Comparison of ENCODE assay signal across 24 cellular contexts in genomic region chr11:92018332-92018731, GRCh38.
A peak's percentile ranks its signal among the peaks of the same experiment; 100 is the strongest.
DNase-seq lines count a peak whose midpoint lies in the region; ATAC-seq and TF ChIP-seq lines count a peak whose summit lies in the region.
"Had no signal": no experiment of that assay in that cellular context is flagged by ENCODE, and none has a peak within 500 bp of the region (broad histone marks: within the 10 kb centered on the region; RNA-seq: fewer than 3 reads in every experiment).

No MANE protein-coding gene starts in this region.

- intact Hi-C loops in Right ventricle myocardium superior (cut with DNase I) (no loop called here), left ventricle myocardium superior (cut with micrococcal nuclease) (no loop called here)
- intact Hi-C loops in activated CD4-positive, alpha-beta T cell treated with anti-CD3 and anti-CD28 coated beads, Interleukin-2, amount 10 ng/mL, durations not matched to agents 24 days and 14 days (cut with micrococcal nuclease), result no loop called here

- H3K4me1 ChIP-seq in right atrium auricular region (no peaks in the 10 kb centered on the region), GM23338 (ENCODE audit: insufficient read depth) (no peaks in the 10 kb centered on the region)
- H3K4me1 ChIP-seq: BE2C, BLaER1 had no signal

- H3K4me3 ChIP-seq in right atrium auricular region (no peak overlapping the region), GM23338 (no peak overlapping the region)
- H3K4me3 ChIP-seq: BLaER1, GM12878 had no signal

- H3K27me3 Mint-ChIP-seq in GM23338 (ENCODE audit: insufficient read depth, low read depth, poor library complexity), result peaks cover 2% of the 10 kb centered on the region
- no peaks in the 10 kb centered on the region for H3K27me3 Mint-ChIP-seq in activated CD4-positive, alpha-beta T cell treated with anti-CD3 and anti-CD28 coated beads, Interleukin-2, amount 10 ng/mL, durations not matched to agents 24 days and 14 days
- H3K27me3 Mint-ChIP-seq: CD4-positive, alpha-beta memory T cell; CD4-positive, CD25-positive, alpha-beta regulatory T cell had no signal

- no peaks in the 10 kb centered on the region for H3K36me3 ChIP-seq in right atrium auricular region
- no peaks in the 10 kb centered on the region for H3K36me3 ChIP-seq in GM23338 (ENCODE audit: insufficient read depth)
- H3K36me3 ChIP-seq: BE2C, BLaER1 had no signal

- peaks cover 0 to 15% of the 10 kb centered on the region in 2 donors for H3K9me3 ChIP-seq in right atrium auricular region
- H3K9me3 ChIP-seq: BE2C had no signal

- no peaks in the 10 kb centered on the region for H3K79me2 ChIP-seq in GM23338 (replicated peaks; ENCODE audit: insufficient read depth)

- H3F3A ChIP-seq in GM23338 (replicated peaks; ENCODE audit: low read depth), result no peaks in the 10 kb centered on the region

- H3K27me3 ChIP-seq in right atrium auricular region, result no peaks in the 10 kb centered on the region
- no peaks in the 10 kb centered on the region for H3K27me3 ChIP-seq in GM23338 (ENCODE audit: insufficient read depth)
- H3K27me3 ChIP-seq: BE2C, BLaER1 had no signal

- no peak overlapping the region for H3K4me3 Mint-ChIP-seq in GM23338
- H3K4me3 Mint-ChIP-seq in activated CD4-positive, alpha-beta T cell treated with anti-CD3 and anti-CD28 coated beads, Interleukin-2, amount 10 ng/mL, durations not matched to agents 24 days and 14 days, result no peak overlapping the region
- H3K4me3 Mint-ChIP-seq: CD14-positive monocyte; CD4-positive, alpha-beta memory T cell; CD4-positive, CD25-positive, alpha-beta regulatory T cell; CD8-positive, alpha-beta memory T cell had no signal

- H3K27ac ChIP-seq in right atrium auricular region, result no peak overlapping the region
- no peak overlapping the region for H3K27ac ChIP-seq in GM23338 (ENCODE audit: low read depth)
- H3K27ac ChIP-seq: BLaER1 had no signal

- DNase-seq in Right ventricle myocardium superior, result peak; percentile 35
- DNase-seq in right atrium auricular region (ENCODE audit: low spot score), result no peak
- no peak for DNase-seq in GM23338 (ENCODE audit: low spot score)
- no peak for DNase-seq in left ventricle myocardium superior
- no peak for DNase-seq in pons (ENCODE audit: low spot score)
- no peak for DNase-seq in activated CD4-positive, alpha-beta T cell treated with anti-CD3 and anti-CD28 coated beads, Interleukin-2, amount 10 ng/mL, durations not matched to agents 24 days and 14 days
- DNase-seq: 8988T; ACHN; BE2C; C1 segment of cervical spinal cord; CD4-positive, alpha-beta memory T cell; CD4-positive, CD25-positive, alpha-beta regulatory T cell; CD8-positive, alpha-beta memory T cell; COR-L47; DMS 273 treated with DMSO at 0.1 percent for 48 hours; DMS153; DMS53; DMS79; DND-41; EL; GDM1 had no signal

- ATAC-seq in Right ventricle myocardium superior (ENCODE audit: poor library complexity) (peak; percentile 72), GM23338 (no peak), left ventricle myocardium superior (peak; percentile 53)
- ATAC-seq: GM12878 had no signal

- H3K9me3 Mint-ChIP-seq in GM23338, result peaks cover 35% of the 10 kb centered on the region
- peaks cover 17% of the 10 kb centered on the region for H3K9me3 Mint-ChIP-seq in activated CD4-positive, alpha-beta T cell treated with anti-CD3 and anti-CD28 coated beads, Interleukin-2, amount 10 ng/mL, durations not matched to agents 24 days and 14 days

- H2AFZ ChIP-seq in GM23338, result 0 out of 2 replicates have a peak overlapping the region, but pooled peaks have one; percentile 32

- peaks cover 22% of the 10 kb centered on the region; the same call in 1 of the 3 replicates for H3K36me3 Mint-ChIP-seq in GM23338 (ENCODE audit: low read depth)
- no peaks in the 10 kb centered on the region for H3K36me3 Mint-ChIP-seq in activated CD4-positive, alpha-beta T cell treated with anti-CD3 and anti-CD28 coated beads, Interleukin-2, amount 10 ng/mL, durations not matched to agents 24 days and 14 days (ENCODE audit: low read depth)
- H3K36me3 Mint-ChIP-seq: CD14-positive monocyte; CD4-positive, alpha-beta memory T cell; CD4-positive, CD25-positive, alpha-beta regulatory T cell; CD8-positive, alpha-beta memory T cell had no signal

- no peak overlapping the region for H3K4me2 ChIP-seq in GM23338
- H3K4me2 ChIP-seq: BLaER1 had no signal

- H3K9me2 ChIP-seq in GM23338 (ENCODE audit: insufficient read depth), result peaks cover 3% of the 10 kb centered on the region; the same call in 1 of the 2 replicates

- H3K4me1 Mint-ChIP-seq in GM23338, result no peaks in the 10 kb centered on the region
- H3K4me1 Mint-ChIP-seq in activated CD4-positive, alpha-beta T cell treated with anti-CD3 and anti-CD28 coated beads, Interleukin-2, amount 10 ng/mL, durations not matched to agents 24 days and 14 days, result no peaks in the 10 kb centered on the region
- H3K4me1 Mint-ChIP-seq: CD14-positive monocyte; CD4-positive, alpha-beta memory T cell; CD4-positive, CD25-positive, alpha-beta regulatory T cell; CD8-positive, alpha-beta memory T cell had no signal

- TF ChIP-seq CTCF in right atrium auricular region (IDR thresholded peaks at IDR 0.05) (no peak), GM23338 (conservative IDR thresholded peaks at IDR 0.05; ENCODE audit: low read depth in 2 of 2) (no peak)

- no peak overlapping the region for H3K27ac Mint-ChIP-seq in GM23338
- H3K27ac Mint-ChIP-seq in activated CD4-positive, alpha-beta T cell treated with anti-CD3 and anti-CD28 coated beads, Interleukin-2, amount 10 ng/mL, durations not matched to agents 24 days and 14 days, result no peak overlapping the region
- H3K27ac Mint-ChIP-seq: CD14-positive monocyte; CD4-positive, alpha-beta memory T cell; CD4-positive, CD25-positive, alpha-beta regulatory T cell; CD8-positive, alpha-beta memory T cell had no signal

- no peaks in the 10 kb centered on the region for H4K20me1 ChIP-seq in GM23338 (replicated peaks; ENCODE audit: insufficient read depth)
- H4K20me1 ChIP-seq: BLaER1 had no signal

TF ChIP-seq in GM23338, 12 proteins besides CTCF, POLR2A, EP300 and RAD21 (continues in another document):
- TF ChIP-seq ETS1 (IDR thresholded peaks at IDR 0.05) (no peak), STAT1 (IDR thresholded peaks at IDR 0.05; ENCODE audit: unreplicated experiment) (no peak), JUNB (IDR thresholded peaks at IDR 0.05; ENCODE audit: unreplicated experiment) (no peak), POLR2AphosphoS5 (IDR thresholded peaks at IDR 0.05; ENCODE audit: low read depth) (no peak)
